Comparison of ENCODE assay signal across 12 cellular contexts in the genomic region with DNA sequence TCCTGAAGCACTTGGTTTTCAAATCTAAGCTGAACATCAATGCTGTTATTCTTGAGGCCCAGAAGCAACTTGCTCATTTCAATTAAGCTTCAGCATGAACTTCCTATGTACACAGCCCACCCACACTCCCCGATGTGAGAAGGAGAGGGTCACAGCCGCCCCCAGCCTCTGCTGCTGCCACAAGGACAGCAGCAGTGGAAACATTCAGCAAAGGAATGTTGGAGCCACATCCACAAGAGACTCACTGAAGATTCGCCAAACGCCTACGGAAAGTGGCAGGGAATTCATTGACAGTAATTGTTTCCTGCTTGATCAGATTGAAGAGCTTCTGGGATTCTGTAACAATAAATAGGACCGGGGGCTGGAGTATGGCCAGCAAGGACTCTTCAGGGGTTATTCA. TPM values are rescaled to one million over a fixed set of nuclear protein-coding genes. Genes with fewer than 3 reads are reported as not detected.
A peak's percentile ranks its signal among the peaks of the same experiment; 100 is the strongest.
DNase-seq lines count a peak whose midpoint lies in the region; ATAC-seq and TF ChIP-seq lines count a peak whose summit lies in the region.
"Had no signal": no experiment of that assay in that cellular context is flagged by ENCODE, and none has a peak within 500 bp of the region (broad histone marks: within the 10 kb centered on the region; RNA-seq: fewer than 3 reads in every experiment).

No MANE protein-coding gene starts in this region.

- DNase-seq in RWPE1 (ENCODE audit: low spot score), result no peak
- DNase-seq in fibroblast of the aortic adventitia (ENCODE audit: low read depth), result no peak
- no peak for DNase-seq in skeletal muscle cell (ENCODE audit: low read depth)
- DNase-seq in activated CD4-positive, alpha-beta memory T cell treated with anti-CD3 and anti-CD28 coated beads for 36 hours, result no peak
- DNase-seq in AG08395 (ENCODE audit: low spot score), result no peak
- DNase-seq: mucosa of descending colon, NCI-H2171 treated with DMSO at 0.1 percent for 48 hours had no signal

- TF ChIP-seq CTCF in RWPE1 (conservative IDR thresholded peaks at IDR 0.05; ENCODE audit: low read depth), result no peak
- TF ChIP-seq CTCF in fibroblast of the aortic adventitia (IDR thresholded peaks at IDR 0.05; ENCODE audit: insufficient read depth, low read length), result no peak

- no peak overlapping the region for H3K4me3 Mint-ChIP-seq in activated CD4-positive, alpha-beta memory T cell treated with anti-CD3 and anti-CD28 coated beads for 36 hours
- H3K4me3 Mint-ChIP-seq: activated T-helper 17 cell treated with anti-CD3 and anti-CD28 coated beads, Interleukin-2, amount 50 U/mL, for 72 hours had no signal

- no peak overlapping the region for H3K27ac Mint-ChIP-seq in activated CD4-positive, alpha-beta memory T cell treated with anti-CD3 and anti-CD28 coated beads for 36 hours
- H3K27ac Mint-ChIP-seq: activated T-helper 17 cell treated with anti-CD3 and anti-CD28 coated beads, Interleukin-2, amount 50 U/mL, for 72 hours had no signal

- CTCF ChIA-PET in RWPE1 (lab: Yijun Ruan, JAX), result no interaction called here
- CTCF ChIA-PET in activated CD4-positive, alpha-beta memory T cell treated with anti-CD3 and anti-CD28 coated beads for 36 hours (lab: Charles Lee), result interaction anchor here (1.1 kb wide), 1 partner anchor 50 kb away, joined by 4 read pairs; no protein-coding TSS in a partner anchor

- peaks cover 10% of the 10 kb centered on the region for H3K4me1 Mint-ChIP-seq in activated CD4-positive, alpha-beta memory T cell treated with anti-CD3 and anti-CD28 coated beads for 36 hours (ENCODE audit: low read depth)

- H3K27me3 Mint-ChIP-seq in activated CD4-positive, alpha-beta memory T cell treated with anti-CD3 and anti-CD28 coated beads for 36 hours, result peaks cover 16% of the 10 kb centered on the region

- ATAC-seq in GM19455 (IDR thresholded peaks at IDR 0.05; ENCODE audit: unreplicated experiment) (peak; percentile 14), HG03095 (IDR thresholded peaks at IDR 0.05; ENCODE audit: unreplicated experiment) (no peak), GM21619 (IDR thresholded peaks at IDR 0.05; ENCODE audit: unreplicated experiment) (no peak)
- ATAC-seq: mucosa of descending colon had no signal

- intact Hi-C loops in activated CD4-positive, alpha-beta memory T cell treated with anti-CD3 and anti-CD28 coated beads for 36 hours (cut with micrococcal nuclease), result loop anchor here (10.0 kb wide), 1 partner anchor 1703 kb away; the partner anchor contains the start of gene KLHL3

- POLR2A ChIA-PET in RWPE1 (lab: Yijun Ruan, JAX; ENCODE audit: low non-redundant PET), result no interaction called here
- POLR2A ChIA-PET in activated CD4-positive, alpha-beta memory T cell treated with anti-CD3 and anti-CD28 coated beads for 36 hours (lab: Charles Lee), result no interaction called here

- H3K27ac ChIP-seq in RWPE1, result peak overlapping the region; percentile 89

- H3K4me3 ChIP-seq in fibroblast of the aortic adventitia (ENCODE audit: low read depth, low read length), result peak overlapping the region; percentile 5
- H3K4me3 ChIP-seq in skeletal muscle cell (ENCODE audit: low read depth, low read length), result peak overlapping the region; percentile 72
- H3K4me3 ChIP-seq: mucosa of descending colon, right atrium auricular region had no signal

- no peaks in the 10 kb centered on the region for H3K9me3 Mint-ChIP-seq in activated CD4-positive, alpha-beta memory T cell treated with anti-CD3 and anti-CD28 coated beads for 36 hours
- H3K9me3 Mint-ChIP-seq: activated T-helper 17 cell treated with anti-CD3 and anti-CD28 coated beads, Interleukin-2, amount 50 U/mL, for 72 hours had no signal

- no peaks in the 10 kb centered on the region for H3K36me3 Mint-ChIP-seq in activated CD4-positive, alpha-beta memory T cell treated with anti-CD3 and anti-CD28 coated beads for 36 hours

RNA-seq across cellular contexts. Expression of gene TGFBI, which starts 2.9 kb away (rescaled TPM):
- 169 and 227 TPM in 2 replicates for total RNA-seq in fibroblast of the aortic adventitia (ENCODE audit: low replicate concordance)
- total RNA-seq in activated CD4-positive, alpha-beta memory T cell treated with anti-CD3 and anti-CD28 coated beads for 36 hours, result under 1 TPM; 0.58 to 0.97 TPM

Comparison
In these comparisons a context has a peak if more than half of its experiments do, and no peak if none do; other contexts are left out.
1. RNA of gene TGFBI, which starts 2.9 kb away (total RNA-seq): 169 to 227 TPM in fibroblast of the aortic adventitia; 0.58 to 0.97 TPM in activated CD4-positive, alpha-beta memory T cell treated with anti-CD3 and anti-CD28 coated beads for 36 hours; every median in the first group is over 10 times any median in the second.